ENCODE assay signal across 1 cellular context in the genomic region with DNA sequence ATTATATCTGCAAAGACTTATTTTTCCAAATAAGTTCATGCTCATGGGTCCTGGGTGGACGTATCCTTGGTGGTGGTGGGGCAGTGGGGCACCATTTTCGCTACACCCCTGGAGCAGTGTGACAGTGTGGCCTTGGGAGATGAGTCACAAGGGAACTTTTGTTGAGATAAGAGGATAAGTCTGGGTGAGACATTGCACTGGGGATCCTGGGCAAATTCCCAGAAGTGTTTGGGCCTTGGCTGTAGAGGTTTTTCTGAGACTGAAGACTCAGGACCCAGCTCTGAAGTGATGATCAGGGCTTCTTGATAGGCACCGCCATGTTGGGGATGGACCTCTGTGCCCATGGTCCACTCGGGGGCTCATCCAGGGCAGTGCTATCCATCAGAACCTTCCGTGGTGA.
A peak's percentile ranks its signal among the peaks of the same experiment; 100 is the strongest.
TF ChIP-seq lines count a peak whose summit lies in the region.

No MANE protein-coding gene starts in this region.

TF ChIP-seq in K562, 482 proteins besides CTCF, POLR2A, EP300 and RAD21 (continued from another document):
- TF ChIP-seq, protein P1, sequence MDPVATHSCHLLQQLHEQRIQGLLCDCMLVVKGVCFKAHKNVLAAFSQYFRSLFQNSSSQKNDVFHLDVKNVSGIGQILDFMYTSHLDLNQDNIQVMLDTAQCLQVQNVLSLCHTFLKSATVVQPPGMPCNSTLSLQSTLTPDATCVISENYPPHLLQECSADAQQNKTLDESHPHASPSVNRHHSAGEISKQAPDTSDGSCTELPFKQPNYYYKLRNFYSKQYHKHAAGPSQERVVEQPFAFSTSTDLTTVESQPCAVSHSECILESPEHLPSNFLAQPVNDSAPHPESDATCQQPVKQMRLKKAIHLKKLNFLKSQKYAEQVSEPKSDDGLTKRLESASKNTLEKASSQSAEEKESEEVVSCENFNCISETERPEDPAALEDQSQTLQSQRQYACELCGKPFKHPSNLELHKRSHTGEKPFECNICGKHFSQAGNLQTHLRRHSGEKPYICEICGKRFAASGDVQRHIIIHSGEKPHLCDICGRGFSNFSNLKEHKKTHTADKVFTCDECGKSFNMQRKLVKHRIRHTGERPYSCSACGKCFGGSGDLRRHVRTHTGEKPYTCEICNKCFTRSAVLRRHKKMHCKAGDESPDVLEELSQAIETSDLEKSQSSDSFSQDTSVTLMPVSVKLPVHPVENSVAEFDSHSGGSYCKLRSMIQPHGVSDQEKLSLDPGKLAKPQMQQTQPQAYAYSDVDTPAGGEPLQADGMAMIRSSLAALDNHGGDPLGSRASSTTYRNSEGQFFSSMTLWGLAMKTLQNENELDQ (CRISPR knock-in tag; IDR thresholded peaks at IDR 0.05; ENCODE audit: borderline replicate concordance) = no peak
- TF ChIP-seq MBD2 (IDR thresholded peaks at IDR 0.05; ENCODE audit: borderline replicate concordance, low read depth) (0 out of 2 replicates have a peak, but pooled peaks have one; percentile 20), ZNF589 (CRISPR knock-in tag; IDR thresholded peaks at IDR 0.05; ENCODE audit: low read depth) (peak; percentile 38; the same call in 1 of the 2 replicates), YY1 (IDR thresholded peaks at IDR 0.05; ENCODE audit: borderline replicate concordance in 1 of 3, control insufficient read depth in 1 of 3, extremely low read depth in 1 of 3, insufficient read depth in 3 of 3, insufficient read length in 1 of 3, insufficient replicate concordance in 2 of 3, low read depth in 1 of 3, low read length in 2 of 3) (peak in 1 of 3 experiments; percentile 24), GATAD2A (IDR thresholded peaks at IDR 0.05) (0 out of 2 replicates have a peak, but pooled peaks have one; percentile 51)
- TF ChIP-seq, protein P2, sequence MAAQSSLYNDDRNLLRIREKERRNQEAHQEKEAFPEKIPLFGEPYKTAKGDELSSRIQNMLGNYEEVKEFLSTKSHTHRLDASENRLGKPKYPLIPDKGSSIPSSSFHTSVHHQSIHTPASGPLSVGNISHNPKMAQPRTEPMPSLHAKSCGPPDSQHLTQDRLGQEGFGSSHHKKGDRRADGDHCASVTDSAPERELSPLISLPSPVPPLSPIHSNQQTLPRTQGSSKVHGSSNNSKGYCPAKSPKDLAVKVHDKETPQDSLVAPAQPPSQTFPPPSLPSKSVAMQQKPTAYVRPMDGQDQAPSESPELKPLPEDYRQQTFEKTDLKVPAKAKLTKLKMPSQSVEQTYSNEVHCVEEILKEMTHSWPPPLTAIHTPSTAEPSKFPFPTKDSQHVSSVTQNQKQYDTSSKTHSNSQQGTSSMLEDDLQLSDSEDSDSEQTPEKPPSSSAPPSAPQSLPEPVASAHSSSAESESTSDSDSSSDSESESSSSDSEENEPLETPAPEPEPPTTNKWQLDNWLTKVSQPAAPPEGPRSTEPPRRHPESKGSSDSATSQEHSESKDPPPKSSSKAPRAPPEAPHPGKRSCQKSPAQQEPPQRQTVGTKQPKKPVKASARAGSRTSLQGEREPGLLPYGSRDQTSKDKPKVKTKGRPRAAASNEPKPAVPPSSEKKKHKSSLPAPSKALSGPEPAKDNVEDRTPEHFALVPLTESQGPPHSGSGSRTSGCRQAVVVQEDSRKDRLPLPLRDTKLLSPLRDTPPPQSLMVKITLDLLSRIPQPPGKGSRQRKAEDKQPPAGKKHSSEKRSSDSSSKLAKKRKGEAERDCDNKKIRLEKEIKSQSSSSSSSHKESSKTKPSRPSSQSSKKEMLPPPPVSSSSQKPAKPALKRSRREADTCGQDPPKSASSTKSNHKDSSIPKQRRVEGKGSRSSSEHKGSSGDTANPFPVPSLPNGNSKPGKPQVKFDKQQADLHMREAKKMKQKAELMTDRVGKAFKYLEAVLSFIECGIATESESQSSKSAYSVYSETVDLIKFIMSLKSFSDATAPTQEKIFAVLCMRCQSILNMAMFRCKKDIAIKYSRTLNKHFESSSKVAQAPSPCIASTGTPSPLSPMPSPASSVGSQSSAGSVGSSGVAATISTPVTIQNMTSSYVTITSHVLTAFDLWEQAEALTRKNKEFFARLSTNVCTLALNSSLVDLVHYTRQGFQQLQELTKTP (IDR thresholded peaks at IDR 0.05; ENCODE audit: low read depth in 1 of 2, partially characterized antibody in 2 of 2) = peak in 1 of 2 experiments; percentile 64
- TF ChIP-seq, protein P3, sequence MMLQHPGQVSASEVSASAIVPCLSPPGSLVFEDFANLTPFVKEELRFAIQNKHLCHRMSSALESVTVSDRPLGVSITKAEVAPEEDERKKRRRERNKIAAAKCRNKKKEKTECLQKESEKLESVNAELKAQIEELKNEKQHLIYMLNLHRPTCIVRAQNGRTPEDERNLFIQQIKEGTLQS (IDR thresholded peaks at IDR 0.05) = peak; percentile 89
- TF ChIP-seq, protein P3 (CRISPR knock-in tag; conservative IDR thresholded peaks at IDR 0.05) = no peak; the same call in 1 of the 2 replicates
- TF ChIP-seq, protein P4, sequence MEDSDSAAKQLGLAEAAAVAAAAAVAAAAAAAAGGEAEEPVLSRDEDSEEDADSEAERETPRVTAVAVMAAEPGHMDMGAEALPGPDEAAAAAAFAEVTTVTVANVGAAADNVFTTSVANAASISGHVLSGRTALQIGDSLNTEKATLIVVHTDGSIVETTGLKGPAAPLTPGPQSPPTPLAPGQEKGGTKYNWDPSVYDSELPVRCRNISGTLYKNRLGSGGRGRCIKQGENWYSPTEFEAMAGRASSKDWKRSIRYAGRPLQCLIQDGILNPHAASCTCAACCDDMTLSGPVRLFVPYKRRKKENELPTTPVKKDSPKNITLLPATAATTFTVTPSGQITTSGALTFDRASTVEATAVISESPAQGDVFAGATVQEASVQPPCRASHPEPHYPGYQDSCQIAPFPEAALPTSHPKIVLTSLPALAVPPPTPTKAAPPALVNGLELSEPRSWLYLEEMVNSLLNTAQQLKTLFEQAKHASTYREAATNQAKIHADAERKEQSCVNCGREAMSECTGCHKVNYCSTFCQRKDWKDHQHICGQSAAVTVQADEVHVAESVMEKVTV (CRISPR knock-in tag; IDR thresholded peaks at IDR 0.05) = no peak
- TF ChIP-seq, protein P5, sequence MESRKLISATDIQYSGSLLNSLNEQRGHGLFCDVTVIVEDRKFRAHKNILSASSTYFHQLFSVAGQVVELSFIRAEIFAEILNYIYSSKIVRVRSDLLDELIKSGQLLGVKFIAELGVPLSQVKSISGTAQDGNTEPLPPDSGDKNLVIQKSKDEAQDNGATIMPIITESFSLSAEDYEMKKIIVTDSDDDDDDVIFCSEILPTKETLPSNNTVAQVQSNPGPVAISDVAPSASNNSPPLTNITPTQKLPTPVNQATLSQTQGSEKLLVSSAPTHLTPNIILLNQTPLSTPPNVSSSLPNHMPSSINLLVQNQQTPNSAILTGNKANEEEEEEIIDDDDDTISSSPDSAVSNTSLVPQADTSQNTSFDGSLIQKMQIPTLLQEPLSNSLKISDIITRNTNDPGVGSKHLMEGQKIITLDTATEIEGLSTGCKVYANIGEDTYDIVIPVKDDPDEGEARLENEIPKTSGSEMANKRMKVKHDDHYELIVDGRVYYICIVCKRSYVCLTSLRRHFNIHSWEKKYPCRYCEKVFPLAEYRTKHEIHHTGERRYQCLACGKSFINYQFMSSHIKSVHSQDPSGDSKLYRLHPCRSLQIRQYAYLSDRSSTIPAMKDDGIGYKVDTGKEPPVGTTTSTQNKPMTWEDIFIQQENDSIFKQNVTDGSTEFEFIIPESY (CRISPR knock-in tag; IDR thresholded peaks at IDR 0.05) = no peak
- TF ChIP-seq, protein P6, sequence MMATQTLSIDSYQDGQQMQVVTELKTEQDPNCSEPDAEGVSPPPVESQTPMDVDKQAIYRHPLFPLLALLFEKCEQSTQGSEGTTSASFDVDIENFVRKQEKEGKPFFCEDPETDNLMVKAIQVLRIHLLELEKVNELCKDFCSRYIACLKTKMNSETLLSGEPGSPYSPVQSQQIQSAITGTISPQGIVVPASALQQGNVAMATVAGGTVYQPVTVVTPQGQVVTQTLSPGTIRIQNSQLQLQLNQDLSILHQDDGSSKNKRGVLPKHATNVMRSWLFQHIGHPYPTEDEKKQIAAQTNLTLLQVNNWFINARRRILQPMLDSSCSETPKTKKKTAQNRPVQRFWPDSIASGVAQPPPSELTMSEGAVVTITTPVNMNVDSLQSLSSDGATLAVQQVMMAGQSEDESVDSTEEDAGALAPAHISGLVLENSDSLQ (IDR thresholded peaks at IDR 0.05) = 0 out of 2 replicates have a peak, but pooled peaks have one; percentile 12
